In genomic region chr9:100425758-100426157, GRCh38 we compare ENCODE assay signal across 9 cellular contexts. TPM values are rescaled to one million over a fixed set of nuclear protein-coding genes. Genes with fewer than 3 reads are reported as not detected.
DNase-seq lines count a peak whose midpoint lies in the region; ATAC-seq and TF ChIP-seq lines count a peak whose summit lies in the region.
"Had no signal": no experiment of that assay in that cellular context is flagged by ENCODE, and none has a peak within 500 bp of the region (broad histone marks: within the 10 kb centered on the region; RNA-seq: fewer than 3 reads in every experiment).

No MANE protein-coding gene starts in this region.

- peak overlapping the region; percentile 88; the same call in 1 of the 2 replicates for H2AFZ ChIP-seq in KMS-11 (ENCODE audit: low read depth)

- no peak for TF ChIP-seq POLR2A in breast epithelium (IDR thresholded peaks at IDR 0.05)

- DNase-seq in AG10803 (ENCODE audit: low read depth) (peak; percentile 5), breast epithelium (ENCODE audit: low spot score in 2 of 2) (no peak), naive B cell (no peak), D341Med (ENCODE audit: low spot score) (no peak), DMS153 (lab: John Stamatoyannopoulos, UW) (no peak), NK-92 (lab: John Stamatoyannopoulos, UW; ENCODE audit: unreplicated experiment) (no peak)

- peaks cover 9% of the 10 kb centered on the region; the same call in 1 of the 2 replicates for H3K79me2 ChIP-seq in KMS-11 (ENCODE audit: insufficient read depth, low read depth)

- peaks cover 0 to 5% of the 10 kb centered on the region in 2 donors for H3K36me3 Mint-ChIP-seq in naive B cell

- H3K4me3 Mint-ChIP-seq in naive B cell = peak overlapping the region; percentile 94 to 99 (median 98)

- H3K36me3 ChIP-seq in KMS-11 (ENCODE audit: insufficient read depth) (no peaks in the 10 kb centered on the region), breast epithelium (no peaks in the 10 kb centered on the region)
- H3K36me3 ChIP-seq: neutrophil had no signal

- H3K9me3 ChIP-seq in breast epithelium = no peaks in the 10 kb centered on the region
- H3K9me3 ChIP-seq: neutrophil had no signal

- no peaks in the 10 kb centered on the region for H3K9me3 Mint-ChIP-seq in naive B cell

- intact Hi-C loops in breast epithelium (cut with DNase I; ENCODE audit: low total_unique reads) = no loop called here

- peaks cover 20 to 25% (median 25%) of the 10 kb centered on the region in 3 donors for H3K4me1 Mint-ChIP-seq in naive B cell

- H3K27ac Mint-ChIP-seq in naive B cell = peak overlapping the region in 1 of 6 donors; percentile 74

- ATAC-seq in naive B cell (ENCODE audit: low read depth in 2 of 2) (no peak), HG02973 (IDR thresholded peaks at IDR 0.05; ENCODE audit: unreplicated experiment) (no peak)

- TF ChIP-seq CTCF in AG10803 (conservative IDR thresholded peaks at IDR 0.05; ENCODE audit: low read length) (no peak), KMS-11 (conservative IDR thresholded peaks at IDR 0.05; ENCODE audit: low read depth, low read length) (no peak), breast epithelium (IDR thresholded peaks at IDR 0.05) (no peak)

- peaks cover 0 to 10% (median 8%) of the 10 kb centered on the region in 3 donors for H3K27me3 Mint-ChIP-seq in naive B cell

- H3K4me1 ChIP-seq in KMS-11 (ENCODE audit: low read depth, poor library complexity, severe bottlenecking) = peaks cover 15% of the 10 kb centered on the region
- H3K4me1 ChIP-seq in breast epithelium = no peaks in the 10 kb centered on the region

- H4K20me1 ChIP-seq in KMS-11 (ENCODE audit: insufficient read depth) = no peaks in the 10 kb centered on the region

- H3K27ac ChIP-seq in KMS-11 (peak overlapping the region; percentile 94; the same call in 1 of the 2 replicates), breast epithelium (peak overlapping the region; percentile 85 to 96)
- H3K27ac ChIP-seq: neutrophil had no signal

- H3K27me3 ChIP-seq in KMS-11 (ENCODE audit: insufficient read depth, low read depth) = no peaks in the 10 kb centered on the region
- no peaks in the 10 kb centered on the region for H3K27me3 ChIP-seq in breast epithelium

- no peak overlapping the region for H3K9ac ChIP-seq in KMS-11

- H3K4me3 ChIP-seq in AG10803 (ENCODE audit: low read length) = no peak overlapping the region
- H3K4me3 ChIP-seq in KMS-11 (IDR thresholded peaks at IDR 0.05; ENCODE audit: insufficient read depth, low read depth, low read length) = no peak overlapping the region
- no peak overlapping the region for H3K4me3 ChIP-seq in breast epithelium

- H3K4me2 ChIP-seq in KMS-11 = peak overlapping the region; percentile 75; the same call in 1 of the 2 replicates

RNA-seq across cellular contexts. Expression of gene MSANTD3, which starts 1.2 kb away (rescaled TPM):
- 10 to 100 TPM; 13.0 to 23.9 (median 18.0) TPM for total RNA-seq in breast epithelium
- polyA plus RNA-seq in naive B cell (ENCODE audit: low read depth in 6 of 6) = 1 to 10 TPM; 2.3 to 5.5 (median 4.6) TPM

RNA-seq across cellular contexts. Expression of gene TMEFF1, which starts 47.2 kb away (rescaled TPM):
- under 1 TPM; 0.29 to 0.66 (median 0.32) TPM for total RNA-seq in breast epithelium
- polyA plus RNA-seq in naive B cell (ENCODE audit: low read depth in 6 of 6) = not detected
